ENCODE assay signal across 1 cellular context in genomic region chr7:121447939-121448338, GRCh38.
TF ChIP-seq lines count a peak whose summit lies in the region.

No MANE protein-coding gene starts in this region.

TF ChIP-seq in HepG2, 621 proteins besides CTCF, POLR2A, EP300 and RAD21 (continued from another document):
- TF ChIP-seq POGK (CRISPR knock-in tag; conservative IDR thresholded peaks at IDR 0.05) (no peak), BRD4 (CRISPR knock-in tag; IDR thresholded peaks at IDR 0.05) (no peak), ZFP36L1 (CRISPR knock-in tag; IDR thresholded peaks at IDR 0.05) (no peak), KDM5A (IDR thresholded peaks at IDR 0.05; ENCODE audit: borderline replicate concordance, low read length) (no peak), AKAP8 (CRISPR knock-in tag; IDR thresholded peaks at IDR 0.05) (no peak), HINFP (CRISPR knock-in tag; IDR thresholded peaks at IDR 0.05; ENCODE audit: low read depth) (no peak), ZNF550 (CRISPR knock-in tag; IDR thresholded peaks at IDR 0.05; ENCODE audit: borderline replicate concordance) (no peak), TBL1XR1 (IDR thresholded peaks at IDR 0.05; ENCODE audit: borderline replicate concordance, low read length, partially characterized antibody) (no peak), MAF1 (CRISPR knock-in tag; IDR thresholded peaks at IDR 0.05; ENCODE audit: borderline replicate concordance) (no peak), HMG20A (CRISPR knock-in tag; IDR thresholded peaks at IDR 0.05; ENCODE audit: borderline replicate concordance) (no peak), MIER2 (CRISPR knock-in tag; IDR thresholded peaks at IDR 0.05) (no peak), ZNF605 (CRISPR knock-in tag; IDR thresholded peaks at IDR 0.05) (no peak), THAP9 (CRISPR knock-in tag; IDR thresholded peaks at IDR 0.05; ENCODE audit: borderline replicate concordance) (no peak), MAZ (IDR thresholded peaks at IDR 0.05; ENCODE audit: borderline replicate concordance, low read depth, low read length) (no peak), MAZ (CRISPR knock-in tag; IDR thresholded peaks at IDR 0.05; ENCODE audit: low read depth) (no peak), ZNF770 (CRISPR knock-in tag; IDR thresholded peaks at IDR 0.05) (no peak), ZC3H4 (CRISPR knock-in tag; IDR thresholded peaks at IDR 0.05; ENCODE audit: borderline replicate concordance) (no peak)
